ENCODE assay signal across 8 cellular contexts in the genomic region with DNA sequence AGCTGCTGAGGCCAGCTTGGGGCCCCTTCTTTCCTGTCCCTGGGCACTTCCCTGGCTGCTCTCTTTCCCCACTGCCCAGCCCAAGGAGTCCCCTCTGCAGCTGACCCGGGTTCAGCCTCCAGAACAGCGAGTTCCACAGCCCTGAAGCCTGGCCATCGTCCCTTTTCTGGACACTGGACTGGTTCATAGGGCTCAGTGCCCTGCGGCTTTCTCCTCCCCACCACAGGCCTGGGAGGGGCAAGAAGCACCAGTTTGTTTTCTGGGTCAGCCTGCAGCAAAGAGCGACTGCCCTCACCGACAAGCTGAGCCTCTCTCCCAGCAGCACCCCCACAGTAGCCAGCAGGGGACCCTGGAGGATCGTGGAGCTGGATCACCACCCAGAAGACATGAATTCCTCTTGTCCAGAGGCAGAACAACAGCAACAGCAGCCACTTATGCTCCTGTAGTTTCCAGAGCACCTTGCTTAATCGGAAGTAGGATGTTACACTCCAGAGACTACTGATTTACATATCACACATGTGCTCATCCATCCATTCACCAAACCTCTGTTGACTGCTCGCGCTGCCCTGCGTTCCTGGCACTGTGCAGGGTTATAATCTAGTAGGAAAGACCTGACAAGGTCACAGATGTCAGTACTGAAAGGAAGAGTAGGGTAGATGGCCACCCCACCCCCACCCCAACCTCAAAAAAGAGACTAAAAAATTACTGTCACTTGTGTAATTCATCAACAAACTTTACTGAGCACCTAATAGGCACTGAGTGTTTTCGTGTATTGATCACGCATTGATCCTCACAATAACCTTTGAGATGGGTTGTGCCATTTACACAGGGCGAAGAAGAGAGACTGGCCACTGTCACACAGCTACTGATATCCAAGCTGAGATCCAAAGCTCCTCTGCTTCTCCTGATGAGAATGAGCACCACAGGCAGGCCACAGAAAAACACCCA. TPM values are rescaled to one million over a fixed set of nuclear protein-coding genes. Genes with fewer than 3 reads are reported as not detected.
DNase-seq lines count a peak whose midpoint lies in the region; ATAC-seq and TF ChIP-seq lines count a peak whose summit lies in the region.

No MANE protein-coding gene starts in this region.

- H3K79me2 ChIP-seq in parathyroid adenoma = no peaks in the 10 kb centered on the region

- H3K27ac Mint-ChIP-seq in activated B cell treated with CpG ODN at 0.5 μM for 24 hours = peak overlapping the region; percentile 99

- H3K36me3 Mint-ChIP-seq in activated T-cell treated with anti-CD3 and anti-CD28 coated beads, Interleukin-2, amount 50 U/mL, for 4 hours (ENCODE audit: insufficient read depth) = no peaks in the 10 kb centered on the region
- H3K36me3 Mint-ChIP-seq in activated B cell treated with CpG ODN at 0.5 μM for 24 hours (ENCODE audit: low read depth) = no peaks in the 10 kb centered on the region

- peaks cover 7% of the 10 kb centered on the region for H3K4me1 ChIP-seq in parathyroid adenoma

- no peaks in the 10 kb centered on the region for H3K36me3 ChIP-seq in parathyroid adenoma (ENCODE audit: control insufficient read depth, insufficient read depth, low read length)

- peak overlapping the region; percentile 79 for H2AFZ ChIP-seq in parathyroid adenoma

- intact Hi-C loops in activated B cell treated with CpG ODN at 0.5 μM for 24 hours (cut with micrococcal nuclease) = loop anchor here (1.0 kb wide), 6 partner anchors 13 to 79 kb away; a partner anchor contains a TSS

- POLR2A ChIA-PET in activated B cell treated with CpG ODN at 0.5 μM for 24 hours (lab: Charles Lee) = interaction anchor here (0.5 to 7.5 kb wide), 20 partner anchors 8 to 98 kb away, joined by 3 to 266 read pairs (median 10); a partner anchor contains a TSS

- peaks cover 56% of the 10 kb centered on the region for H3K4me1 Mint-ChIP-seq in activated T-cell treated with anti-CD3 and anti-CD28 coated beads, Interleukin-2, amount 50 U/mL, for 4 hours (ENCODE audit: low read depth)
- peaks cover 68% of the 10 kb centered on the region for H3K4me1 Mint-ChIP-seq in activated B cell treated with CpG ODN at 0.5 μM for 24 hours

- ATAC-seq in activated T-cell treated with anti-CD3 and anti-CD28 coated beads, Interleukin-2, amount 50 U/mL, for 4 hours = peak; percentile 56 to 61
- ATAC-seq in HG03108 (IDR thresholded peaks at IDR 0.05; ENCODE audit: unreplicated experiment) (peak; percentile 62), activated B cell treated with CpG ODN at 0.5 μM for 24 hours (ENCODE audit: low read depth) (peak; percentile 56)

- CTCF ChIA-PET in activated B cell treated with CpG ODN at 0.5 μM for 24 hours (lab: Charles Lee) = interaction anchor here (1.2 to 3.7 kb wide), 6 partner anchors 13 to 79 kb away, joined by 4 to 26 read pairs (median 14); a partner anchor contains a TSS

- peak overlapping the region; percentile 70 for H3K27ac ChIP-seq in parathyroid adenoma

- no peaks in the 10 kb centered on the region for H3K27me3 Mint-ChIP-seq in activated T-cell treated with anti-CD3 and anti-CD28 coated beads, Interleukin-2, amount 50 U/mL, for 4 hours (ENCODE audit: low read depth)
- no peaks in the 10 kb centered on the region for H3K27me3 Mint-ChIP-seq in activated B cell treated with CpG ODN at 0.5 μM for 24 hours

- no peaks in the 10 kb centered on the region for H3K27me3 ChIP-seq in parathyroid adenoma (ENCODE audit: control insufficient read depth, insufficient read depth, low read length)

- no peak overlapping the region for H3K9ac ChIP-seq in parathyroid adenoma

- peak overlapping the region; percentile 2 for H3K4me2 ChIP-seq in parathyroid adenoma (ENCODE audit: low read length)

- H3K4me3 Mint-ChIP-seq in activated T-cell treated with anti-CD3 and anti-CD28 coated beads, Interleukin-2, amount 50 U/mL, for 4 hours = peak overlapping the region; percentile 72
- H3K4me3 Mint-ChIP-seq in activated B cell treated with CpG ODN at 0.5 μM for 24 hours = peak overlapping the region; percentile 83

- no peak for TF ChIP-seq CTCF in activated B cell treated with CpG ODN at 0.5 μM for 24 hours (IDR thresholded peaks at IDR 0.05)
- TF ChIP-seq CTCF in parathyroid adenoma (IDR thresholded peaks at IDR 0.05) = peak; percentile 11

- H3K9me3 Mint-ChIP-seq in activated T-cell treated with anti-CD3 and anti-CD28 coated beads, Interleukin-2, amount 50 U/mL, for 4 hours = no peaks in the 10 kb centered on the region
- no peaks in the 10 kb centered on the region for H3K9me3 Mint-ChIP-seq in activated B cell treated with CpG ODN at 0.5 μM for 24 hours

- no peaks in the 10 kb centered on the region for H3K9me3 ChIP-seq in parathyroid adenoma (ENCODE audit: control insufficient read depth, low read length)

- no peak overlapping the region for H3K4me3 ChIP-seq in parathyroid adenoma (ENCODE audit: low read depth, low read length)

- DNase-seq in activated T-cell treated with anti-CD3 and anti-CD28 coated beads, Interleukin-2, amount 50 U/mL, for 4 hours = no peak
- DNase-seq in activated T-cell treated with anti-CD3 and anti-CD28 coated beads, Interleukin-2, amount 50 U/mL, for 1 hour = no peak
- DNase-seq in activated B cell treated with CpG ODN at 0.5 μM for 24 hours (peak; percentile 54), glomerular visceral epithelial cell (ENCODE audit: extremely low spot score) (peak; percentile 52), DMS79 (lab: John Stamatoyannopoulos, UW) (no peak), SK-N-DZ (ENCODE audit: low spot score) (no peak)

RNA-seq across cellular contexts. Expression of a gene that starts 13.0 kb away (rescaled TPM):
- 10 to 100 TPM; 17.6 to 30.8 (median 23.7) TPM for total RNA-seq in activated T-cell treated with anti-CD3 and anti-CD28 coated beads, Interleukin-2, amount 50 U/mL, for 4 hours
- total RNA-seq in activated B cell treated with CpG ODN at 0.5 μM for 24 hours = 198 and 199 TPM in 2 replicates
- polyA plus RNA-seq in SK-N-DZ (2014; cell fraction: cytosol; rRNA removed) = not detected in 2 replicates
- not detected in 2 replicates for polyA plus RNA-seq in SK-N-DZ (2014; cell fraction: nucleus; rRNA removed)

RNA-seq across cellular contexts. Expression of a gene that starts 55.1 kb away (rescaled TPM):
- 10 to 100 TPM; 26.1 to 31.2 (median 26.9) TPM for total RNA-seq in activated T-cell treated with anti-CD3 and anti-CD28 coated beads, Interleukin-2, amount 50 U/mL, for 4 hours
- 20.4 and 21.9 TPM in 2 replicates for total RNA-seq in activated B cell treated with CpG ODN at 0.5 μM for 24 hours
- polyA plus RNA-seq in SK-N-DZ (2014; cell fraction: cytosol; rRNA removed) = 1.3 and 2.8 TPM in 2 replicates
- polyA plus RNA-seq in SK-N-DZ (2014; cell fraction: nucleus; rRNA removed) = 1.1 and 1.7 TPM in 2 replicates

Comparison
In these comparisons a context has a peak if more than half of its experiments do, and no peak if none do; other contexts are left out.
1. DNase-seq: peak in activated B cell treated with CpG ODN at 0.5 μM for 24 hours (single experiment) and glomerular visceral epithelial cell (single experiment); none in activated T-cell treated with anti-CD3 and anti-CD28 coated beads, Interleukin-2, amount 50 U/mL, for 4 hours (single experiment), activated T-cell treated with anti-CD3 and anti-CD28 coated beads, Interleukin-2, amount 50 U/mL, for 1 hour (single experiment), DMS79 (single experiment) and SK-N-DZ (single experiment).
2. Peak in every context shown above with its lines, with median percentiles within 50 percentile points of each other: ATAC-seq.